ENCODE assay signal across 8 cellular contexts in genomic region chr10:115001506-115002381, GRCh38.
DNase-seq lines count a peak whose midpoint lies in the region; ATAC-seq and TF ChIP-seq lines count a peak whose summit lies in the region.

No MANE protein-coding gene starts in this region.

- H3K4me3 ChIP-seq in H7 (ENCODE audit: insufficient read depth, low read depth, low read length): no peak overlapping the region
- peak overlapping the region in 1 of 2 donors; percentile 6 for H3K4me3 ChIP-seq in prostate gland

- WGBS in prostate gland: 28% methylated on average over 13 of the region's 13 CpGs

- no peaks in the 10 kb centered on the region for H3K4me1 ChIP-seq in prostate gland (replicated peaks)

- intact Hi-C loops in prostate gland (cut with DNase I): no loop called here

- H3K36me3 ChIP-seq in H7 (replicated peaks; ENCODE audit: control insufficient read depth, insufficient read depth, low read length): no peaks in the 10 kb centered on the region
- H3K36me3 ChIP-seq in prostate gland: no peaks in the 10 kb centered on the region

- H3K27me3 Mint-ChIP-seq in T-helper 17 cell: peaks cover 24% of the 10 kb centered on the region

- no peaks in the 10 kb centered on the region for H3K27me3 ChIP-seq in H7 (ENCODE audit: control insufficient read depth, insufficient read depth, low read length)
- no peaks in the 10 kb centered on the region for H3K27me3 ChIP-seq in prostate gland (replicated peaks; ENCODE audit: insufficient read depth)

- DNase-seq in SHP77 treated with DMSO at 0.1 percent for 48 hours (lab: John Stamatoyannopoulos, UW) (peak; percentile 5), lung microvascular endothelial cell (ENCODE audit: low read depth in 2 of 2) (peak; percentile 6 to 42), H7 (no peak), AG20443 (ENCODE audit: low spot score) (no peak), prostate gland (ENCODE audit: low spot score) (no peak), T-helper 17 cell (no peak)

- ATAC-seq in GM18508 (IDR thresholded peaks at IDR 0.05; ENCODE audit: insufficient read depth, unreplicated experiment): peak; percentile 67
- peak; percentile 72 for ATAC-seq in HG02884 (IDR thresholded peaks at IDR 0.05; ENCODE audit: unreplicated experiment)
- no peak for ATAC-seq in T-helper 17 cell

- no peaks in the 10 kb centered on the region for H3K9me3 ChIP-seq in prostate gland
- H3K9me3 ChIP-seq in T-helper 17 cell (ENCODE audit: control insufficient read depth, low read length, poor library complexity, severe bottlenecking): no peaks in the 10 kb centered on the region

- peak overlapping the region in 1 of 2 donors; percentile 4 for H3K27ac ChIP-seq in prostate gland

- peaks cover 2% of the 10 kb centered on the region for H3K4me1 Mint-ChIP-seq in T-helper 17 cell

- H3K4me3 Mint-ChIP-seq in T-helper 17 cell: no peak overlapping the region

- no peak for TF ChIP-seq CTCF in prostate gland (IDR thresholded peaks at IDR 0.05)

- no peak overlapping the region for H3K27ac Mint-ChIP-seq in T-helper 17 cell

- TF ChIP-seq POLR2A in prostate gland (IDR thresholded peaks at IDR 0.05): no peak

- peaks cover 2% of the 10 kb centered on the region for H3K36me3 Mint-ChIP-seq in T-helper 17 cell (ENCODE audit: low read depth)

Comparison
In these comparisons a context has a peak if more than half of its experiments do, and no peak if none do; other contexts are left out.
1. DNase-seq: peak in SHP77 treated with DMSO at 0.1 percent for 48 hours (single experiment) and lung microvascular endothelial cell (2 of 2); none in H7 (single experiment), AG20443 (single experiment), prostate gland (single experiment) and T-helper 17 cell (0 of 3).